ENCODE assay signal across 12 cellular contexts in the genomic region with DNA sequence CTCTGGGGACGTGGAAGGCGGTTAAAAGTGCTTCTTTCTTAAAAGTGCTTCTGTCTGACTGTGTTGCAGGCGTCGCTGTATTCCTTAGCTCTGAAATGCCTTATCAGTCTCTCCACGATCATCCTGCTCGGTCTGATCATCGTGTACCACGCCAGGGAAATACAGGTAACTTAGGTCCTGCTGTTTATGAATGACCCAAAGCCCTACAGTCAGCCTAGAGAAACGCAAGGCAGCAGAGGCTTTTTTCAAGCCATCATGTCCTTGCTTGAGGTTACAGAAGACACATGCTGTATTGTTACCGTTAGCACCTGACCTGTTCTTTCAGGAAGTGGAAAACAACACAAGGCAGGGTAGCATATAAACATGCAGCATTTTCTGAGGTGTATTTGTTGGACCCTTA. TPM values are rescaled to one million over a fixed set of nuclear protein-coding genes. Genes with fewer than 3 reads are reported as not detected.
A peak's percentile ranks its signal among the peaks of the same experiment; 100 is the strongest.
DNase-seq lines count a peak whose midpoint lies in the region; ATAC-seq and TF ChIP-seq lines count a peak whose summit lies in the region.
"Had no signal": no experiment of that assay in that cellular context is flagged by ENCODE, and none has a peak within 500 bp of the region (broad histone marks: within the 10 kb centered on the region; RNA-seq: fewer than 3 reads in every experiment).

No MANE protein-coding gene starts in this region.

- DNase-seq in EH (ENCODE audit: low read depth) (peak; percentile 7), dorsolateral prefrontal cortex (no peak), neural crest cell (ENCODE audit: low read depth, low spot score) (no peak), DMS114 treated with DMSO at 0.1 percent for 48 hours (lab: John Stamatoyannopoulos, UW; ENCODE audit: unreplicated experiment) (no peak), middle frontal gyrus (ENCODE audit: extremely low spot score, low spot score) (no peak), glomerular visceral epithelial cell (ENCODE audit: extremely low spot score) (no peak)
- DNase-seq: GDM1; NCI-H187; stimulated activated CD4-positive, alpha-beta T cell treated with anti-CD3 and anti-CD28 coated beads, Interleukin-12 subunit alpha, Interleukin-12 subunit beta, amount 100 ng/mL, for 4 hours; stimulated activated naive CD8-positive, alpha-beta T cell treated with anti-CD3 and anti-CD28 coated beads, Interleukin-15, Interleukin-2, amounts not matched to agents 100 U/mL and 50 U/mL, for 24 hours had no signal

- no peak overlapping the region for H3K27ac Mint-ChIP-seq in neural crest cell (ENCODE audit: unreplicated experiment)

- intact Hi-C loops in dorsolateral prefrontal cortex (cut with DNase I), result loop anchor here (2.0 to 10.0 kb wide), 3 partner anchors 83 to 309 kb away; no protein-coding TSS in a partner anchor

- H3K4me3 Mint-ChIP-seq in neural crest cell, result peak overlapping the region; percentile 96

- no peaks in the 10 kb centered on the region for H3K9me3 Mint-ChIP-seq in neural crest cell

- H3K27ac ChIP-seq in HUES48 (ENCODE audit: low read depth, low read length) (no peak overlapping the region), dorsolateral prefrontal cortex (peak overlapping the region in 7 of 59 donors; percentile 16 to 93 (median 82))

- TF ChIP-seq CTCF in dorsolateral prefrontal cortex (IDR thresholded peaks at IDR 0.05 in 54 of 56, conservative IDR thresholded peaks at IDR 0.05 in 2 of 56; ENCODE audit: low read depth in 1 of 56, partially characterized antibody in 56 of 56), result no peak
- peak; percentile 25 for TF ChIP-seq CTCF in neural crest cell (conservative IDR thresholded peaks at IDR 0.05)

- peaks cover 3% of the 10 kb centered on the region for H3K36me3 Mint-ChIP-seq in neural crest cell (ENCODE audit: low read depth)

- ATAC-seq in GM21825 (IDR thresholded peaks at IDR 0.05; ENCODE audit: unreplicated experiment), result no peak

- peak overlapping the region; percentile 91 for H3K9ac ChIP-seq in HUES48 (ENCODE audit: low read depth, low read length)

- peak overlapping the region; percentile 95 for H3K4me3 ChIP-seq in HUES48 (ENCODE audit: low read depth, low read length)
- peak overlapping the region; percentile 63 to 93 (median 80) for H3K4me3 ChIP-seq in dorsolateral prefrontal cortex

- H3K4me1 Mint-ChIP-seq in neural crest cell, result peaks cover 19% of the 10 kb centered on the region

- peaks cover 19% of the 10 kb centered on the region for H3K4me1 ChIP-seq in HUES48 (ENCODE audit: control insufficient read depth, insufficient read depth, low read length)

- H3K27me3 ChIP-seq in HUES48 (ENCODE audit: control insufficient read depth, insufficient read depth, low read length) (peaks cover 15% of the 10 kb centered on the region), dorsolateral prefrontal cortex (peaks cover 0 to 14% (median 0%) of the 10 kb centered on the region in 45 donors)

- H3K9me3 ChIP-seq in HUES48 (ENCODE audit: control insufficient read depth, insufficient read depth, low read length), result no peaks in the 10 kb centered on the region

- H3K27me3 Mint-ChIP-seq in neural crest cell (ENCODE audit: low read depth), result peaks cover 77% of the 10 kb centered on the region

- H3K36me3 ChIP-seq in HUES48 (ENCODE audit: control insufficient read depth, insufficient read depth, low read length), result peaks cover 40% of the 10 kb centered on the region

RNA-seq across cellular contexts. Expression of gene KCNN2, which starts 2.0 kb away (rescaled TPM):
- 10 to 100 TPM; 12.0 to 45.6 (median 28.9) TPM for total RNA-seq in dorsolateral prefrontal cortex
- 1.9 and 2.7 TPM in 2 replicates for total RNA-seq in neural crest cell
